Comparison of ENCODE assay signal across 8 cellular contexts in genomic region chr19:57435062-57435978, GRCh38. TPM values are rescaled to one million over a fixed set of nuclear protein-coding genes. Genes with fewer than 3 reads are reported as not detected.
DNase-seq lines count a peak whose midpoint lies in the region; ATAC-seq, FAIRE-seq and TF ChIP-seq lines count a peak whose summit lies in the region.

Gene ZNF749 (plus strand): TSS chr19:57435325. CDS start chr19:57435579, 254 bp downstream.

- H3K9me3 ChIP-seq in DND-41 (ENCODE audit: insufficient read depth, low read length, severe bottlenecking) (no peaks in the 10 kb centered on the region), GM23248 (ENCODE audit: low read depth) (no peaks in the 10 kb centered on the region), Karpas-422 (ENCODE audit: low read length) (peaks cover 26% of the 10 kb centered on the region), esophagus squamous epithelium (peaks cover 0 to 22% (median 0%) of the 10 kb centered on the region in 3 donors), muscle layer of duodenum (ENCODE audit: control insufficient read depth in 1 of 2, low read length in 2 of 2) (peaks cover 0 to 9% of the 10 kb centered on the region in 2 donors)

- FAIRE-seq in RCC 7860 (lab: Jason Lieb, UNC): peak; percentile 82

- H3K9me2 ChIP-seq in GM23248 (ENCODE audit: insufficient read depth) (no peaks in the 10 kb centered on the region), Karpas-422 (replicated peaks; ENCODE audit: insufficient read depth, low read length) (no peaks in the 10 kb centered on the region)

- intact Hi-C loops in esophagus squamous epithelium (cut with DNase I): no loop called here

- in situ Hi-C loops in GM23248 (cut with MboI): no loop called here

- H3K27ac ChIP-seq in DND-41 (ENCODE audit: low read length): peak within 1 kb of the TSS; percentile 71
- H3K27ac ChIP-seq in GM23248: peak within 1 kb of the TSS; percentile 59
- peak within 1 kb of the TSS; percentile 9; the same call in 1 of the 2 replicates for H3K27ac ChIP-seq in Karpas-422 (ENCODE audit: low read length)
- H3K27ac ChIP-seq in esophagus squamous epithelium: peak within 1 kb of the TSS; percentile 61 to 88 (median 83)
- H3K27ac ChIP-seq in muscle layer of duodenum (ENCODE audit: low read length): peak within 1 kb of the TSS; percentile 57

- TF ChIP-seq CTCF in DND-41 (IDR thresholded peaks at IDR 0.05; ENCODE audit: borderline replicate concordance, extremely low read depth, low read length, poor library complexity, severe bottlenecking) (peak; percentile 5), esophagus squamous epithelium (IDR thresholded peaks at IDR 0.05) (no peak)

- DNase-seq in DND-41: peak; percentile 99
- DNase-seq in GM23248: peak; percentile 99
- DNase-seq in Karpas-422: peak; percentile 100
- peak; percentile 92 for DNase-seq in RCC 7860 (ENCODE audit: low spot score)
- peak; percentile 95 for DNase-seq in activated T-cell treated with anti-CD3 and anti-CD28 coated beads, Interleukin-2, amount 50 U/mL, for 48 hours
- DNase-seq in esophagus squamous epithelium (lab: John Stamatoyannopoulos, UW): peak; percentile 97
- DNase-seq in stimulated activated CD8-positive, alpha-beta memory T cell treated with anti-CD3 and anti-CD28 coated beads, Interleukin-7, amount 100 ng/mL, for 24 hours (ENCODE audit: low read depth): peak; percentile 89

- peaks cover 17% of the 10 kb centered on the region for H3K36me3 ChIP-seq in DND-41 (ENCODE audit: insufficient read depth, low read length)
- H3K36me3 ChIP-seq in GM23248 (ENCODE audit: low read depth): no peaks in the 10 kb centered on the region
- H3K36me3 ChIP-seq in Karpas-422 (ENCODE audit: insufficient read depth, low read length): peaks cover 46% of the 10 kb centered on the region
- peaks cover 3 to 26% (median 6%) of the 10 kb centered on the region in 3 donors for H3K36me3 ChIP-seq in esophagus squamous epithelium
- peaks cover 0 to 20% of the 10 kb centered on the region in 2 donors for H3K36me3 ChIP-seq in muscle layer of duodenum (ENCODE audit: control insufficient read depth in 1 of 2, insufficient read depth in 2 of 2, low read length in 2 of 2)

- H3K4me2 ChIP-seq in DND-41 (ENCODE audit: insufficient read depth, low read length) (peak within 1 kb of the TSS; percentile 66), GM23248 (ENCODE audit: unreplicated experiment) (peak within 1 kb of the TSS; percentile 98), Karpas-422 (ENCODE audit: low read depth, low read length, poor library complexity, severe bottlenecking) (peak within 1 kb of the TSS; percentile 86)

- H3K9ac ChIP-seq in DND-41 (ENCODE audit: low read depth, low read length): peak within 1 kb of the TSS; percentile 58
- peak within 1 kb of the TSS; percentile 80 for H3K9ac ChIP-seq in GM23248
- peak within 1 kb of the TSS; percentile 82 for H3K9ac ChIP-seq in Karpas-422 (ENCODE audit: low read length)

- H2AFZ ChIP-seq in DND-41 (ENCODE audit: low read depth, low read length) (peak within 1 kb of the TSS; percentile 89), GM23248 (peak within 1 kb of the TSS; percentile 97), Karpas-422 (ENCODE audit: low read length) (peak within 1 kb of the TSS; percentile 89)

- H3K4me1 ChIP-seq in DND-41 (ENCODE audit: insufficient read depth, low read length): peaks cover 41% of the 10 kb centered on the region
- peaks cover 25% of the 10 kb centered on the region for H3K4me1 ChIP-seq in GM23248 (ENCODE audit: insufficient read depth)
- H3K4me1 ChIP-seq in Karpas-422 (ENCODE audit: low read length): peaks cover 17% of the 10 kb centered on the region
- peaks cover 5 to 27% (median 16%) of the 10 kb centered on the region in 3 donors for H3K4me1 ChIP-seq in esophagus squamous epithelium
- peaks cover 0 to 18% of the 10 kb centered on the region in 2 donors for H3K4me1 ChIP-seq in muscle layer of duodenum (ENCODE audit: control insufficient read depth in 1 of 2, insufficient read depth in 2 of 2, low read length in 2 of 2)

- WGBS in GM23248 (ENCODE audit: low coverage in 1 of 2, low lambda C conversion rate in 2 of 2, missing lambda C conversion rate in 2 of 2), 2 experiments: 1 to 2% methylated on average over 42 to 61 of the region's 61 CpGs
- whole genome bisulfite sequencing in esophagus squamous epithelium, 2 donors: 0 to 1% methylated on average over 12 to 21 of the region's 61 CpGs

- TF ChIP-seq POLR2A in esophagus squamous epithelium (IDR thresholded peaks at IDR 0.05): no peak

- peaks cover 54% of the 10 kb centered on the region for H3K79me2 ChIP-seq in DND-41 (ENCODE audit: insufficient read depth, low read length)
- peaks cover 50% of the 10 kb centered on the region for H3K79me2 ChIP-seq in GM23248 (ENCODE audit: insufficient read depth)
- peaks cover 50% of the 10 kb centered on the region for H3K79me2 ChIP-seq in Karpas-422 (ENCODE audit: low read length)

- peaks cover 4% of the 10 kb centered on the region; the same call in 1 of the 2 replicates for H3F3A ChIP-seq in GM23248 (ENCODE audit: insufficient read depth)

- H3K27me3 ChIP-seq in DND-41 (ENCODE audit: insufficient read depth, low read length, poor library complexity) (no peaks in the 10 kb centered on the region), GM23248 (replicated peaks; ENCODE audit: insufficient read depth) (no peaks in the 10 kb centered on the region), Karpas-422 (ENCODE audit: low read length) (no peaks in the 10 kb centered on the region), esophagus squamous epithelium (no peaks in the 10 kb centered on the region), muscle layer of duodenum (ENCODE audit: low read depth, low read length) (no peaks in the 10 kb centered on the region)

- ATAC-seq in DND-41 (ENCODE audit: insufficient read depth, low read depth): peak; percentile 96

- peaks cover 8% of the 10 kb centered on the region for H4K20me1 ChIP-seq in DND-41 (ENCODE audit: insufficient read depth, low read length)
- no peaks in the 10 kb centered on the region for H4K20me1 ChIP-seq in GM23248 (ENCODE audit: insufficient read depth)
- H4K20me1 ChIP-seq in Karpas-422 (ENCODE audit: insufficient read depth, low read depth, low read length): no peaks in the 10 kb centered on the region

- H3K4me3 ChIP-seq in DND-41 (ENCODE audit: low read depth in 1 of 2, low read length in 2 of 2) (peak within 1 kb of the TSS; percentile 90 to 91), GM23248 (peak within 1 kb of the TSS; percentile 81), Karpas-422 (ENCODE audit: low read length) (peak within 1 kb of the TSS; percentile 85), esophagus squamous epithelium (peak within 1 kb of the TSS; percentile 69 to 89 (median 76)), muscle layer of duodenum (ENCODE audit: low read depth in 1 of 2, low read length in 2 of 2) (peak within 1 kb of the TSS; percentile 67 to 95)

RNA-seq across cellular contexts. Expression of gene ZNF749, which starts in this region (rescaled TPM):
- 2.4 and 3.6 TPM in 2 replicates for total RNA-seq in GM23248 (2014; rRNA removed; shearing (Covaris generic))
- polyA plus RNA-seq in GM23248 (2016; fragmentation: Nextera tagmentation; extraction: Ambion mirVana): 15.8 and 17.5 TPM in 2 replicates
- total RNA-seq in Karpas-422 (2014; rRNA removed; shearing (Covaris generic); ENCODE audit: low replicate concordance): 20.9 and 43.4 TPM in 2 replicates
- 10 to 100 TPM in 1 of 4 donors, 1 to 10 TPM in 3; 6.9 to 11.1 (median 8.4) TPM for total RNA-seq in esophagus squamous epithelium

Comparison
In these comparisons a context has a peak if more than half of its experiments do, and no peak if none do; other contexts are left out.
1. Peak in every context shown above with its lines: DNase-seq, ATAC-seq, H3K4me3 ChIP-seq and H3K27ac ChIP-seq.
2. H3K27ac ChIP-seq: peak in every context shown above with its lines; median percentile 83 in esophagus squamous epithelium; 71 in DND-41; 59 in GM23248; 57 in muscle layer of duodenum; 9 in Karpas-422.